In the genomic region with DNA sequence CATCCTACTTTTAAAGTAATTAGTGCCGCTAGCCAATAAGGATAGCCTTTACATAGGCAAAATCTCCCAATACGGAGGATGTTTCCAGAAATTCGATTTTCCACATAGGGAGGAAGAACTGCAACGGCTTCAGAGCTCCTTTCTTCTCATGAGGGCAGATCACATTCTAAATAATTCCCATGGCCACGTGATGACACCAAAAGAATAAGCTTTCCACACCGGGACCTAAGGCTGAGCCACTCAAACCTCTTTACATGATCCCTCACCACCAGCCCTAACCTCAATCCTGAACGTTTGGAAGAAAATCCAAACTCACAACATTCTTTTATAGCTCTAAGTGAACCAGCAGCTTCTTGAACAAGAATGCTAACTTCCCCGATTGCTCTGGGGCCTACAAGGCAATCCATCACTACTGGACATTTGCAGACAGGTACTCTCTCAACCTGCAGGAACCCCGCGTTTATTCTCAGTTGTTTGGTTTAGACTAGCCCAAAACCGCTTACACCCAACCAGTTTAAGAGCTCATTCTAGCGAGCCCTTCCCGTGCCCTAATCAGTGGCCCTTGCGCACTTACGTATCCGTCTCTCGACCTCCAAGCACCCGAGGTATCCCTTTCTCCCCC, we compare ENCODE assay signal across 1 cellular context.
TF ChIP-seq lines count a peak whose summit lies in the region.

No MANE protein-coding gene starts in this region.

TF ChIP-seq in H1, 55 proteins besides CTCF, POLR2A, EP300 and RAD21 (continued from another document):
- TF ChIP-seq MAX (IDR thresholded peaks at IDR 0.05) (no peak), BCL11A (IDR thresholded peaks at IDR 0.05; ENCODE audit: low read depth in 2 of 2, low read length in 2 of 2) (no peak), MAFK (IDR thresholded peaks at IDR 0.05; ENCODE audit: low read depth, low read length) (no peak), ASH2L (IDR thresholded peaks at IDR 0.05; ENCODE audit: low read length) (no peak), SRF (IDR thresholded peaks at IDR 0.05; ENCODE audit: low read depth, low read length) (no peak), CBX8 (IDR thresholded peaks at IDR 0.05; ENCODE audit: borderline replicate concordance, low read depth, low read length) (no peak), KDM4A (IDR thresholded peaks at IDR 0.05; ENCODE audit: low read depth, low read length, severe bottlenecking) (no peak), POU5F1 (IDR thresholded peaks at IDR 0.05; ENCODE audit: low read depth, low read length) (no peak), NRF1 (IDR thresholded peaks at IDR 0.05; ENCODE audit: low read depth, low read length) (no peak), CREB1 (IDR thresholded peaks at IDR 0.05) (no peak), NANOG (IDR thresholded peaks at IDR 0.05; ENCODE audit: insufficient read depth, low read depth, low read length, poor library complexity, severe bottlenecking) (no peak), RFX5 (IDR thresholded peaks at IDR 0.05; ENCODE audit: borderline replicate concordance, low read depth, low read length) (no peak), SIN3A (conservative IDR thresholded peaks at IDR 0.05 in 1 of 2, IDR thresholded peaks at IDR 0.05 in 1 of 2; ENCODE audit: low read depth in 1 of 2, low read length in 2 of 2) (no peak), CTBP2 (IDR thresholded peaks at IDR 0.05; ENCODE audit: borderline replicate concordance, insufficient read depth, insufficient read length, low read length) (no peak)
